13 cellular contexts compared by ENCODE assay signal in genomic region chr2:28343184-28343942, GRCh38. TPM values are rescaled to one million over a fixed set of nuclear protein-coding genes. Genes with fewer than 3 reads are reported as not detected.
DNase-seq lines count a peak whose midpoint lies in the region; TF ChIP-seq lines count a peak whose summit lies in the region.
"Had no signal": no experiment of that assay in that cellular context is flagged by ENCODE, and none has a peak within 500 bp of the region (broad histone marks: within the 10 kb centered on the region; RNA-seq: fewer than 3 reads in every experiment).

No MANE protein-coding gene starts in this region.

- no peak for TF ChIP-seq CTCF in dorsolateral prefrontal cortex (IDR thresholded peaks at IDR 0.05 in 54 of 56, conservative IDR thresholded peaks at IDR 0.05 in 2 of 56; ENCODE audit: low read depth in 1 of 56, partially characterized antibody in 56 of 56)

- no peak overlapping the region for H4K91ac ChIP-seq in neuronal stem cell (ENCODE audit: low read depth, low read length, poor library complexity)

- H3K36me3 Mint-ChIP-seq in CD4-positive, alpha-beta memory T cell = no peaks in the 10 kb centered on the region

- H3K4me1 Mint-ChIP-seq in CD4-positive, alpha-beta memory T cell = peaks cover 9 to 27% (median 12%) of the 10 kb centered on the region in 4 donors
- H3K4me1 Mint-ChIP-seq: memory B cell had no signal

- H3K4ac ChIP-seq in neuronal stem cell (ENCODE audit: low read length) = no peak overlapping the region

- no CpG with 5 or more reads among the region's 5 CpGs for WGBS in neuronal stem cell (ENCODE audit: extremely low coverage in 2 of 2, insufficient read length in 2 of 2, insufficient replicate concordance in 1 of 2), 2 donors

- no peak overlapping the region for H3K4me3 Mint-ChIP-seq in CD4-positive, alpha-beta memory T cell
- H3K4me3 Mint-ChIP-seq: activated naive CD8-positive, alpha-beta T cell treated with anti-CD3 and anti-CD28 coated beads, Interleukin-2, amount 10 ng/mL, durations not matched to agents 7 days and 5 days; memory B cell had no signal

- no peaks in the 10 kb centered on the region for H3K27me3 ChIP-seq in CD4-positive, alpha-beta memory T cell (ENCODE audit: insufficient read depth, low read length)
- H3K27me3 ChIP-seq in skeletal muscle tissue (ENCODE audit: control insufficient read depth in 3 of 3, insufficient read depth in 3 of 3, low read length in 3 of 3) (no peaks in the 10 kb centered on the region), dorsolateral prefrontal cortex (no peaks in the 10 kb centered on the region), neuronal stem cell (ENCODE audit: control insufficient read depth in 3 of 3, insufficient read depth in 3 of 3, low read depth in 1 of 3, low read length in 3 of 3) (no peaks in the 10 kb centered on the region)

- no peak overlapping the region for H2AFZ ChIP-seq in neuronal stem cell (ENCODE audit: low read length)

- no peak overlapping the region for H3K14ac ChIP-seq in neuronal stem cell (ENCODE audit: low read length)

- H3K4me3 ChIP-seq in CD4-positive, alpha-beta memory T cell (ENCODE audit: low read length in 2 of 2) = no peak overlapping the region
- no peak overlapping the region for H3K4me3 ChIP-seq in skeletal muscle tissue (ENCODE audit: low read length in 3 of 3)
- H3K4me3 ChIP-seq in dorsolateral prefrontal cortex = no peak overlapping the region
- no peak overlapping the region for H3K4me3 ChIP-seq in neuronal stem cell (ENCODE audit: low read length in 2 of 2)

- H4K8ac ChIP-seq in neuronal stem cell (ENCODE audit: low read depth, low read length) = no peak overlapping the region

- H2BK12ac ChIP-seq in neuronal stem cell (ENCODE audit: low read length) = no peak overlapping the region

- H2BK15ac ChIP-seq in neuronal stem cell (ENCODE audit: low read length) = no peak overlapping the region

- H3K27ac ChIP-seq in CD4-positive, alpha-beta memory T cell (ENCODE audit: low read depth, low read length) = no peak overlapping the region
- H3K27ac ChIP-seq in skeletal muscle tissue (ENCODE audit: low read depth, low read length) (peak overlapping the region; percentile 88), dorsolateral prefrontal cortex (peak overlapping the region in 18 of 59 donors; percentile 1 to 66 (median 32)), neuronal stem cell (replicated peaks; ENCODE audit: low read length) (no peak overlapping the region)

- no peak overlapping the region for H3K18ac ChIP-seq in neuronal stem cell (ENCODE audit: low read length)

- no peak overlapping the region for H2AK5ac ChIP-seq in neuronal stem cell (ENCODE audit: low read depth, low read length)

- no peaks in the 10 kb centered on the region for H3K27me3 Mint-ChIP-seq in CD4-positive, alpha-beta memory T cell
- H3K27me3 Mint-ChIP-seq: activated naive CD8-positive, alpha-beta T cell treated with anti-CD3 and anti-CD28 coated beads, Interleukin-2, amount 10 ng/mL, durations not matched to agents 7 days and 5 days had no signal

- no peak overlapping the region for H2BK5ac ChIP-seq in neuronal stem cell (ENCODE audit: low read length)

- peaks cover 19% of the 10 kb centered on the region for H3K4me1 ChIP-seq in CD4-positive, alpha-beta memory T cell (ENCODE audit: insufficient read depth, low read length)
- H3K4me1 ChIP-seq in skeletal muscle tissue (ENCODE audit: control insufficient read depth in 3 of 3, insufficient read depth in 3 of 3, low read length in 3 of 3) (peaks cover 50 to 81% (median 72%) of the 10 kb centered on the region in 3 donors), neuronal stem cell (ENCODE audit: control insufficient read depth in 2 of 2, insufficient read depth in 1 of 2, low read depth in 1 of 2, low read length in 2 of 2) (peaks cover 21 to 23% of the 10 kb centered on the region in 2 donors)

- DNase-seq in CD4-positive, alpha-beta memory T cell = no peak
- peak; percentile 60 for DNase-seq in SIG-M5 treated with dmso at 0.1 percent for 504 hours (lab: John Stamatoyannopoulos, UW; ENCODE audit: unreplicated experiment)
- DNase-seq in fibroblast of gingiva (ENCODE audit: low read depth) = peak; percentile 21
- DNase-seq in dorsolateral prefrontal cortex = no peak
- no peak for DNase-seq in cerebellum (ENCODE audit: low spot score)
- DNase-seq in AG20443 (ENCODE audit: low spot score) = no peak
- no peak for DNase-seq in neuronal stem cell (ENCODE audit: low spot score)
- DNase-seq: effector CD8-positive, alpha-beta T cell; NCI-H1092; NCI-H82 had no signal

- no peaks in the 10 kb centered on the region for H3K9me3 Mint-ChIP-seq in CD4-positive, alpha-beta memory T cell
- H3K9me3 Mint-ChIP-seq: activated naive CD8-positive, alpha-beta T cell treated with anti-CD3 and anti-CD28 coated beads, Interleukin-2, amount 10 ng/mL, durations not matched to agents 7 days and 5 days; memory B cell had no signal

- H3K9me3 ChIP-seq in CD4-positive, alpha-beta memory T cell (ENCODE audit: control insufficient read depth in 1 of 2, low read length in 2 of 2) = no peaks in the 10 kb centered on the region
- H3K9me3 ChIP-seq in skeletal muscle tissue (ENCODE audit: control insufficient read depth in 3 of 3, low read length in 3 of 3) = no peaks in the 10 kb centered on the region
- peaks cover 0 to 4% of the 10 kb centered on the region in 2 donors for H3K9me3 ChIP-seq in neuronal stem cell (replicated peaks in 1 of 2; ENCODE audit: control insufficient read depth in 2 of 2, insufficient read depth in 1 of 2, low read depth in 1 of 2, low read length in 2 of 2)

- H3K79me1 ChIP-seq in neuronal stem cell (ENCODE audit: low read depth, low read length) = no peaks in the 10 kb centered on the region

- H3K9ac ChIP-seq in skeletal muscle tissue (ENCODE audit: low read depth in 1 of 3, low read length in 3 of 3) (peak overlapping the region; percentile 58 to 83 (median 60)), neuronal stem cell (ENCODE audit: low read depth, low read length, poor library complexity) (no peak overlapping the region)

- H2BK120ac ChIP-seq in neuronal stem cell (ENCODE audit: low read depth, low read length) = no peak overlapping the region

- CTCF ChIA-PET in CD4-positive, alpha-beta memory T cell (lab: Charles Lee; ENCODE audit: partially characterized antibody) = no interaction called here

- POLR2A ChIA-PET in CD4-positive, alpha-beta memory T cell (lab: Charles Lee; ENCODE audit: partially characterized antibody) = no interaction called here

- no peak overlapping the region for H3K23ac ChIP-seq in neuronal stem cell (ENCODE audit: low read depth, low read length, poor library complexity)

- peak overlapping the region in 4 of 7 donors; percentile 16 to 64 (median 49) for H3K27ac Mint-ChIP-seq in CD4-positive, alpha-beta memory T cell
- H3K27ac Mint-ChIP-seq: activated naive CD8-positive, alpha-beta T cell treated with anti-CD3 and anti-CD28 coated beads, Interleukin-2, amount 10 ng/mL, durations not matched to agents 7 days and 5 days; memory B cell had no signal

- no peaks in the 10 kb centered on the region for H3K36me3 ChIP-seq in CD4-positive, alpha-beta memory T cell (ENCODE audit: insufficient read depth, low read length)
- H3K36me3 ChIP-seq in skeletal muscle tissue (ENCODE audit: control insufficient read depth in 3 of 3, insufficient read depth in 3 of 3, low read length in 3 of 3) (no peaks in the 10 kb centered on the region), neuronal stem cell (replicated peaks in 1 of 2; ENCODE audit: control insufficient read depth in 2 of 2, insufficient read depth in 2 of 2, low read length in 2 of 2) (peaks cover 0 to 5% of the 10 kb centered on the region in 2 donors)

- no peak overlapping the region for H3K4me2 ChIP-seq in neuronal stem cell (ENCODE audit: insufficient read depth, low read length, poor library complexity, severe bottlenecking)

- intact Hi-C loops in CD4-positive, alpha-beta memory T cell (cut with micrococcal nuclease) = no loop called here
- intact Hi-C loops in dorsolateral prefrontal cortex (cut with DNase I) = no loop called here

RNA-seq across cellular contexts. Expression of gene FOSL2, which starts 49.3 kb away (rescaled TPM):
- 1 to 10 TPM; 6.6 to 6.7 TPM for total RNA-seq in CD4-positive, alpha-beta memory T cell
- 1 to 10 TPM; 4.7 to 5.0 TPM for polyA plus RNA-seq in CD4-positive, alpha-beta memory T cell
- total RNA-seq in skeletal muscle tissue (10.4 TPM), dorsolateral prefrontal cortex (100 to 1,000 TPM in 7 of 120 experiments, 10 to 100 TPM in 113; 22.5 to 173 (median 64.0) TPM), cerebellum (5.8 TPM)
- polyA plus RNA-seq in neuronal stem cell (2013, experiment 1 of 2) = 6.6 TPM
- 6.6 TPM for polyA plus RNA-seq in neuronal stem cell (2013, experiment 2 of 2)

Comparison
In these comparisons a context has a peak if more than half of its experiments do, and no peak if none do; other contexts are left out.
1. DNase-seq: peak in SIG-M5 treated with dmso at 0.1 percent for 504 hours (single experiment) and fibroblast of gingiva (single experiment); none in CD4-positive, alpha-beta memory T cell (0 of 5), dorsolateral prefrontal cortex (0 of 10), cerebellum (single experiment), AG20443 (single experiment) and neuronal stem cell (single experiment).